1 cellular context compared by ENCODE assay signal in the genomic region with DNA sequence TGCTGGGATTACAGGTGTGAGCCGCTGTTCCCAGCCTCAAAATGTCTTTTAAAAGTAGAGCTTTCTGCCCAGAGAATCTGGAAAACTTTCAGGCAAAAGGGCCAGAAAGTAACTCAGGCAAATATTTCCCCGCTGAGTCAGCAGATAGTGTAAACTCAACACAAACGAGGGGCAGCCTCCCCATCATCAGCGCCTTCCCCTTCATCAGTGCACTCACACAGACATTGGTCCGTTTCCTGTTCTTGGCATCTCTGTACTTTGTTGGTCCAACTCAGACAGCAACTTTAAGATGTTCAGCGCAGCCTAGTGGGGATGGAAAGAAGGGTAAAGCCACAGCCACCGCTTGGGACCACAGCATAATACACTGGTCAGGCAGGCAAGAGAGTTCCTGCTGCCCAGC.
TF ChIP-seq lines count a peak whose summit lies in the region.

No MANE protein-coding gene starts in this region.

TF ChIP-seq in HepG2, 621 proteins besides CTCF, POLR2A, EP300 and RAD21 (continued from another document):
- TF ChIP-seq, protein P1, sequence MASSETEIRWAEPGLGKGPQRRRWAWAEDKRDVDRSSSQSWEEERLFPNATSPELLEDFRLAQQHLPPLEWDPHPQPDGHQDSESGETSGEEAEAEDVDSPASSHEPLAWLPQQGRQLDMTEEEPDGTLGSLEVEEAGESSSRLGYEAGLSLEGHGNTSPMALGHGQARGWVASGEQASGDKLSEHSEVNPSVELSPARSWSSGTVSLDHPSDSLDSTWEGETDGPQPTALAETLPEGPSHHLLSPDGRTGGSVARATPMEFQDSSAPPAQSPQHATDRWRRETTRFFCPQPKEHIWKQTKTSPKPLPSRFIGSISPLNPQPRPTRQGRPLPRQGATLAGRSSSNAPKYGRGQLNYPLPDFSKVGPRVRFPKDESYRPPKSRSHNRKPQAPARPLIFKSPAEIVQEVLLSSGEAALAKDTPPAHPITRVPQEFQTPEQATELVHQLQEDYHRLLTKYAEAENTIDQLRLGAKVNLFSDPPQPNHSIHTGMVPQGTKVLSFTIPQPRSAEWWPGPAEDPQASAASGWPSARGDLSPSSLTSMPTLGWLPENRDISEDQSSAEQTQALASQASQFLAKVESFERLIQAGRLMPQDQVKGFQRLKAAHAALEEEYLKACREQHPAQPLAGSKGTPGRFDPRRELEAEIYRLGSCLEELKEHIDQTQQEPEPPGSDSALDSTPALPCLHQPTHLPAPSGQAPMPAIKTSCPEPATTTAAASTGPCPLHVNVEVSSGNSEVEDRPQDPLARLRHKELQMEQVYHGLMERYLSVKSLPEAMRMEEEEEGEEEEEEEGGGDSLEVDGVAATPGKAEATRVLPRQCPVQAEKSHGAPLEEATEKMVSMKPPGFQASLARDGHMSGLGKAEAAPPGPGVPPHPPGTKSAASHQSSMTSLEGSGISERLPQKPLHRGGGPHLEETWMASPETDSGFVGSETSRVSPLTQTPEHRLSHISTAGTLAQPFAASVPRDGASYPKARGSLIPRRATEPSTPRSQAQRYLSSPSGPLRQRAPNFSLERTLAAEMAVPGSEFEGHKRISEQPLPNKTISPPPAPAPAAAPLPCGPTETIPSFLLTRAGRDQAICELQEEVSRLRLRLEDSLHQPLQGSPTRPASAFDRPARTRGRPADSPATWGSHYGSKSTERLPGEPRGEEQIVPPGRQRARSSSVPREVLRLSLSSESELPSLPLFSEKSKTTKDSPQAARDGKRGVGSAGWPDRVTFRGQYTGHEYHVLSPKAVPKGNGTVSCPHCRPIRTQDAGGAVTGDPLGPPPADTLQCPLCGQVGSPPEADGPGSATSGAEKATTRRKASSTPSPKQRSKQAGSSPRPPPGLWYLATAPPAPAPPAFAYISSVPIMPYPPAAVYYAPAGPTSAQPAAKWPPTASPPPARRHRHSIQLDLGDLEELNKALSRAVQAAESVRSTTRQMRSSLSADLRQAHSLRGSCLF (CRISPR knock-in tag; IDR thresholded peaks at IDR 0.05; ENCODE audit: borderline replicate concordance): no peak
- TF ChIP-seq ZNF615 (CRISPR knock-in tag; IDR thresholded peaks at IDR 0.05; ENCODE audit: borderline replicate concordance): no peak
- TF ChIP-seq KLF6 (CRISPR knock-in tag; IDR thresholded peaks at IDR 0.05): no peak
- no peak for TF ChIP-seq ZNF709 (CRISPR knock-in tag; IDR thresholded peaks at IDR 0.05)
- no peak for TF ChIP-seq ZSCAN25 (CRISPR knock-in tag; IDR thresholded peaks at IDR 0.05)
- TF ChIP-seq SSRP1 (CRISPR knock-in tag; IDR thresholded peaks at IDR 0.05): no peak
- no peak for TF ChIP-seq ZNF75D (CRISPR knock-in tag; IDR thresholded peaks at IDR 0.05; ENCODE audit: borderline replicate concordance)
- TF ChIP-seq, protein P2, sequence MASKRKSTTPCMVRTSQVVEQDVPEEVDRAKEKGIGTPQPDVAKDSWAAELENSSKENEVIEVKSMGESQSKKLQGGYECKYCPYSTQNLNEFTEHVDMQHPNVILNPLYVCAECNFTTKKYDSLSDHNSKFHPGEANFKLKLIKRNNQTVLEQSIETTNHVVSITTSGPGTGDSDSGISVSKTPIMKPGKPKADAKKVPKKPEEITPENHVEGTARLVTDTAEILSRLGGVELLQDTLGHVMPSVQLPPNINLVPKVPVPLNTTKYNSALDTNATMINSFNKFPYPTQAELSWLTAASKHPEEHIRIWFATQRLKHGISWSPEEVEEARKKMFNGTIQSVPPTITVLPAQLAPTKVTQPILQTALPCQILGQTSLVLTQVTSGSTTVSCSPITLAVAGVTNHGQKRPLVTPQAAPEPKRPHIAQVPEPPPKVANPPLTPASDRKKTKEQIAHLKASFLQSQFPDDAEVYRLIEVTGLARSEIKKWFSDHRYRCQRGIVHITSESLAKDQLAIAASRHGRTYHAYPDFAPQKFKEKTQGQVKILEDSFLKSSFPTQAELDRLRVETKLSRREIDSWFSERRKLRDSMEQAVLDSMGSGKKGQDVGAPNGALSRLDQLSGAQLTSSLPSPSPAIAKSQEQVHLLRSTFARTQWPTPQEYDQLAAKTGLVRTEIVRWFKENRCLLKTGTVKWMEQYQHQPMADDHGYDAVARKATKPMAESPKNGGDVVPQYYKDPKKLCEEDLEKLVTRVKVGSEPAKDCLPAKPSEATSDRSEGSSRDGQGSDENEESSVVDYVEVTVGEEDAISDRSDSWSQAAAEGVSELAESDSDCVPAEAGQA (IDR thresholded peaks at IDR 0.05; ENCODE audit: low read depth): no peak
- TF ChIP-seq, protein P2 (CRISPR knock-in tag; IDR thresholded peaks at IDR 0.05; ENCODE audit: borderline replicate concordance): no peak
- peak; percentile 89 for TF ChIP-seq RBM22 (optimal IDR thresholded peaks at IDR 0.05; ENCODE audit: low read length)
- no peak for TF ChIP-seq ZNF431 (CRISPR knock-in tag; IDR thresholded peaks at IDR 0.05; ENCODE audit: borderline replicate concordance, low read depth)
- TF ChIP-seq ZNF720 (CRISPR knock-in tag; IDR thresholded peaks at IDR 0.05): no peak
- TF ChIP-seq CBX5 (CRISPR knock-in tag; IDR thresholded peaks at IDR 0.05; ENCODE audit: borderline replicate concordance): no peak
- TF ChIP-seq MAFK (conservative IDR thresholded peaks at IDR 0.05 in 1 of 2, IDR thresholded peaks at IDR 0.05 in 1 of 2; ENCODE audit: low read length in 2 of 2): peak; percentile 99
- no peak for TF ChIP-seq DMAP1 (CRISPR knock-in tag; IDR thresholded peaks at IDR 0.05)
- no peak for TF ChIP-seq JDP2 (CRISPR knock-in tag; IDR thresholded peaks at IDR 0.05; ENCODE audit: borderline replicate concordance)
- TF ChIP-seq ZFP1 (CRISPR knock-in tag; IDR thresholded peaks at IDR 0.05): no peak
- TF ChIP-seq ZFP91 (CRISPR knock-in tag; IDR thresholded peaks at IDR 0.05; ENCODE audit: borderline replicate concordance): no peak
- TF ChIP-seq ZNF557 (CRISPR knock-in tag; IDR thresholded peaks at IDR 0.05): no peak
- TF ChIP-seq MAFG (CRISPR knock-in tag; IDR thresholded peaks at IDR 0.05): peak; percentile 75; the same call in 1 of the 2 replicates
- peak; percentile 98 for TF ChIP-seq MAFF (IDR thresholded peaks at IDR 0.05; ENCODE audit: low read depth, low read length)
- no peak for TF ChIP-seq SIX4 (CRISPR knock-in tag; IDR thresholded peaks at IDR 0.05)
- no peak for TF ChIP-seq MIER2 (CRISPR knock-in tag; IDR thresholded peaks at IDR 0.05)
- no peak for TF ChIP-seq SP2 (CRISPR knock-in tag; IDR thresholded peaks at IDR 0.05)
TF ChIP-seq in HepG2: peak in this region for 4.
